30 cellular contexts compared by ENCODE assay signal in the genomic region with DNA sequence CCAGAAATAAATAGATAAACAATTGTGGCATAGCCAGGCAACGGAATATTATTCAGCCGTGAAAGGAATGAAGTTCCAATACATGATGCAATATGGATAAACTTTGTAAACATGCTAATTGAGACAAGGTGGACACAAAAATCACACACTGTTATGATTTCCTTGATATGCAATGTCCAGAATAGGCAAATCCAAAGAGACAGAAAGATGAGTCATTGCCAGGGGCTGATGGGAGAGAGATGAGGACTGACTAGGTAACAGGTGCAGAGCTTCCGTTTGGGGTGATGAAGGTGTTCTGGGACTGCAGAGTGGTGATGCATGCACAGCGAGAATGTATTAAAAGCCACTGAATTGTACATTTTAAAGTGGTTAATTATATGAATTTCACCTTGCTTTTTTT. TPM values are rescaled to one million over a fixed set of nuclear protein-coding genes. Genes with fewer than 3 reads are reported as not detected.
"Had no signal": no experiment of that assay in that cellular context is flagged by ENCODE, and none has a peak within 500 bp of the region (broad histone marks: within the 10 kb centered on the region; RNA-seq: fewer than 3 reads in every experiment).

No MANE protein-coding gene starts in this region.

- DNase-seq: activated CD4-positive, alpha-beta memory T cell treated with anti-CD3 and anti-CD28 coated beads for 36 hours; activated CD4-positive, alpha-beta T cell treated with anti-CD3 and anti-CD28 coated beads for 4 hours; activated CD4-positive, alpha-beta T cell treated with anti-CD3 and anti-CD28 coated beads, Interleukin-2, amount 50 U/mL, for 1 hour; activated CD8-positive, alpha-beta memory T cell treated with anti-CD3 and anti-CD28 coated beads, Interleukin-2, amount 50 U/mL, for 4 hours; activated naive CD4-positive, alpha-beta T cell treated with anti-CD3 and anti-CD28 coated beads, Interleukin-2, amount 10 ng/mL, durations not matched to agents 7 days and 5 days; activated naive CD8-positive, alpha-beta T cell treated with anti-CD3 and anti-CD28 coated beads, Interleukin-2, amount 50 U/mL, for 24 hours; activated T-cell treated with anti-CD3 and anti-CD28 coated beads for 4 hours; activated T-cell treated with anti-CD3 and anti-CD28 coated beads, Interleukin-2, amount 50 U/mL, for 4 hours; aorta; brain microvascular endothelial cell; central memory CD4-positive, alpha-beta T cell; MM.1S; MV-4-11; NCI-H1092; NCI-H1436 treated with DMSO at 0.1 percent for 48 hours; NCI-H1694 treated with DMSO at 0.1 percent for 48 hours; NCI-H2029; NCI-H345; NCI-H524 treated with DMSO at 0.1 percent for 48 hours; Right ventricle myocardium superior had no signal

- FAIRE-seq: colon, RCC 7860, TTC549 had no signal

- H3K27ac ChIP-seq: brain microvascular endothelial cell, PC-9 had no signal

- H3K4me2 ChIP-seq: PC-9 had no signal

- ATAC-seq: activated CD4-positive, CD25-positive, alpha-beta regulatory T cell treated with anti-CD3 and anti-CD28 coated beads, Interleukin-2, amount 50 U/mL, for 24 hours; activated naive CD8-positive, alpha-beta T cell treated with anti-CD3 and anti-CD28 coated beads, Interleukin-2, amount 50 U/mL, for 24 hours; activated T-cell treated with anti-CD3 and anti-CD28 coated beads, Interleukin-2, amount 50 U/mL, for 4 hours; WTC11 had no signal

- H3K4me3 ChIP-seq: PC-9 had no signal

- H3K36me3 ChIP-seq: brain microvascular endothelial cell had no signal

- H2AFZ ChIP-seq: PC-9 had no signal

RNA-seq across cellular contexts. Expression of a gene that starts 31.1 kb away (rescaled TPM):
- total RNA-seq: activated CD4-positive, alpha-beta memory T cell treated with anti-CD3 and anti-CD28 coated beads for 36 hours; activated T-cell treated with anti-CD3 and anti-CD28 coated beads, Interleukin-2, amount 50 U/mL, for 4 hours; activated T-helper 1 cell treated with anti-CD3 and anti-CD28 coated beads, Interleukin-12 subunit alpha, Interleukin-12 subunit beta, Interleukin-2, Interleukin-4 antibody, amounts not matched to agents 30 ng/mL and 10 ng/mL and 1 ng/mL, durations not matched to agents 14 hours and 24 hours and 36 hours; aorta; cerebellum; LHCN-M2; NCI-H460; PC-9; Right ventricle myocardium superior; WTC11 had no signal
- polyA plus RNA-seq: aorta had no signal

RNA-seq across cellular contexts. Expression of a gene that starts 32.0 kb away (rescaled TPM):
- total RNA-seq: activated CD4-positive, alpha-beta memory T cell treated with anti-CD3 and anti-CD28 coated beads for 36 hours; LHCN-M2 had no signal
- polyA plus RNA-seq: aorta had no signal
